In the genomic region with DNA sequence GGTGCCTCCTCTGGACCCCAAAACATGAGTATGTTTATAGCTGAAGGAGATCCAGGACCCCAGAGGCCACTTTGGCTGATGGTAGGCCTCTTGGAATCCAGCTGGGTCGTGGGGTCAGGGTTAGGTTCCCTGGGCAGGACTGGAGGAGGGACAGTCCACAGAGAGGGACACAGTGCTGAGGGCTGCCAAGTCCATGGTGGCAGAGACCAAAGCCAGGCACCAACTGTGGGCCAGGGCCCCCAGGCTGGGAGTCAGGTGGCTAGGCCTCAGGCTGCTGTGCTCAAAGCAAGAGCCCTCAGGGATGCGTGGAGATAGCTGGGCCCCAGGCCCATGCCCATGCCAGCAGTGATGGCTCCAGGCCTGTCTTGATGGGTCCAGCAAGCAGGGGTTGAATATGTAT, we compare ENCODE assay signal across 21 cellular contexts.
"Had no signal": no experiment of that assay in that cellular context is flagged by ENCODE, and none has a peak within 500 bp of the region (broad histone marks: within the 10 kb centered on the region; RNA-seq: fewer than 3 reads in every experiment).

No MANE protein-coding gene starts in this region.

- H3K4me2 ChIP-seq: SK-N-SH had no signal

- H3K9me3 ChIP-seq: SK-N-SH had no signal

- ATAC-seq: HepG2 had no signal

- DNase-seq: IMR-90, Kasumi-1, KG1, MV-4-11, NCI-H1048, NCI-H1105, NCI-H1417, NCI-H146, NCI-H1694 treated with DMSO at 0.1 percent for 48 hours, NCI-H1930, NCI-H2081, NCI-H2107, NCI-H2227 treated with DMSO at 0.1 percent for 48 hours, NCI-H524 treated with DMSO at 0.1 percent for 48 hours, NCI-H69, NCI-H774, RPMI8226, SHP77, SK-N-SH, SW 1271 had no signal

- H3K9ac ChIP-seq: SK-N-SH had no signal
